8 cellular contexts compared by ENCODE assay signal in the genomic region with DNA sequence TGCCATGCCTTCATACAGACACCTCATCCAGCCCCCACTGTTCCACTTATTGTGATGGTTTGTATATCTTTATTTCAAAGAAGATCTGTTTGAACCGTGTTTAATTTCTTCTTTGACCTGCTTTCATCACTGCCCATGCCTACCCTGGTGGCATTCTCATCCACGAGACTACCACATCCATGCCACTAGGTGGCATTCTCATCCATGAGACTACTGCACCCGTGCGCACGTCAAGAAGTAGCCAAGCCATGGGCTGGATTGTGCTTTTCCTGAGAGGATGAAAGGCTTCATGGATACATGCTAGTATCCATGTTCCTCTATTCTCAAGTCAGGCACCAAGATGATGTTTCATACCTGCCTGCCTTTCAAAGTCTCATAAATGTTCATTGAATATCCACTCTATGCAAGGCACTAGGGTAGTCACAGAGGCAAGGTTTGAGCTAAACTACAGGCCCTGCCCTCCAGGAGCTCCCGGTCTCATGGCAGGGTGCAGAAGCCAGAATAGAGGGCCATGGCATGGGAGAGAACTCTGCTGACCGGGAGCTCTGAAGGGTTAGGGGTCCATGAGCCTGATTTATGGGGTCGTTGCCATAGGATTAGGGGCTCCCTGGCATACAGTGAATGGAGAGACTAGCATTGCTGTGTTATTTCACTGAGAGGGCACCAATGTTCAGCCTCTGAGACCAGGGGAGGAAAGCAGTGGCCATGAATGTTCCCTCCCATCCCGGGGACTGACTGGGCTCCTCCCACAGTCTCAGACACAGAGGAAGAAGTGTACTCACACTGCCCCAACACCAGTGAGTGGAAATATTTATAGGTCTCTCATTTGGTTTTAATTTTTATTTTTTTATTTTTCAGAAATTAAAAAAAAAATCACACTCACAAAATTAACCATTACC. TPM values are rescaled to one million over a fixed set of nuclear protein-coding genes. Genes with fewer than 3 reads are reported as not detected.
DNase-seq lines count a peak whose midpoint lies in the region; ATAC-seq and TF ChIP-seq lines count a peak whose summit lies in the region.

No MANE protein-coding gene starts in this region.

- H3K4me3 ChIP-seq in ACC112 (ENCODE audit: low read depth, low read length), result no peak overlapping the region
- no peak overlapping the region for H3K4me3 ChIP-seq in heart left ventricle

- H3K4me1 ChIP-seq in ACC112 (ENCODE audit: control insufficient read depth, insufficient read depth, low read length, unreplicated experiment) (peaks cover 9% of the 10 kb centered on the region), heart left ventricle (peaks cover 0 to 6% (median 0%) of the 10 kb centered on the region in 12 donors)

- WGBS in heart left ventricle, 4 donors, result 28 to 43% (median 37%) methylated on average over 9 of the region's 9 CpGs

- H3K9me3 Mint-ChIP-seq in activated naive CD8-positive, alpha-beta T cell treated with anti-CD3 and anti-CD28 coated beads, Interleukin-2, amount 50 U/mL, for 24 hours, result no peaks in the 10 kb centered on the region

- H3K36me3 ChIP-seq in ACC112 (ENCODE audit: insufficient read depth, low read length), result no peaks in the 10 kb centered on the region; the same call in 1 of the 2 replicates
- peaks cover 0 to 36% (median 14%) of the 10 kb centered on the region in 9 donors for H3K36me3 ChIP-seq in heart left ventricle

- peak; percentile 56 for DNase-seq in GM03348 (ENCODE audit: low spot score)
- DNase-seq in NCI-H2227 (lab: John Stamatoyannopoulos, UW; ENCODE audit: unreplicated experiment), result peak; percentile 81
- DNase-seq in activated naive CD8-positive, alpha-beta T cell treated with anti-CD3 and anti-CD28 coated beads, Interleukin-2, amount 50 U/mL, for 24 hours, result no peak
- peak in 4 of 5 donors; percentile 31 to 54 (median 42) for DNase-seq in heart left ventricle
- DNase-seq in retina, result peak; percentile 44

- H3K27me3 Mint-ChIP-seq in activated naive CD8-positive, alpha-beta T cell treated with anti-CD3 and anti-CD28 coated beads, Interleukin-2, amount 50 U/mL, for 24 hours, result no peaks in the 10 kb centered on the region

- ATAC-seq in HG02798 (IDR thresholded peaks at IDR 0.05; ENCODE audit: poor library complexity, unreplicated experiment) (peak; percentile 57), heart left ventricle (peak in 3 of 4 donors; percentile 86 to 91 (median 89)), HG02970 (IDR thresholded peaks at IDR 0.05; ENCODE audit: low FRiP score, unreplicated experiment) (no peak)
- ATAC-seq in activated naive CD8-positive, alpha-beta T cell treated with anti-CD3 and anti-CD28 coated beads, Interleukin-2, amount 50 U/mL, for 24 hours, result peak; percentile 52

- H3K4me1 Mint-ChIP-seq in activated naive CD8-positive, alpha-beta T cell treated with anti-CD3 and anti-CD28 coated beads, Interleukin-2, amount 50 U/mL, for 24 hours, result peaks cover 4% of the 10 kb centered on the region

- peaks cover 7% of the 10 kb centered on the region for H3K36me3 Mint-ChIP-seq in activated naive CD8-positive, alpha-beta T cell treated with anti-CD3 and anti-CD28 coated beads, Interleukin-2, amount 50 U/mL, for 24 hours (ENCODE audit: low read depth)

- H3K27me3 ChIP-seq in ACC112 (ENCODE audit: insufficient read depth, low read length) (no peaks in the 10 kb centered on the region), heart left ventricle (no peaks in the 10 kb centered on the region)

- peak overlapping the region; percentile 26; the same call in 1 of the 2 replicates for H3K27ac ChIP-seq in ACC112 (ENCODE audit: low read depth, low read length)
- peak overlapping the region in 1 of 12 donors; percentile 48 for H3K27ac ChIP-seq in heart left ventricle

- no peaks in the 10 kb centered on the region for H3K79me2 ChIP-seq in ACC112 (ENCODE audit: control insufficient read depth, insufficient read depth, low read length, unreplicated experiment)

- no peak overlapping the region for H3K4me3 Mint-ChIP-seq in activated naive CD8-positive, alpha-beta T cell treated with anti-CD3 and anti-CD28 coated beads, Interleukin-2, amount 50 U/mL, for 24 hours

- H3K27ac Mint-ChIP-seq in activated naive CD8-positive, alpha-beta T cell treated with anti-CD3 and anti-CD28 coated beads, Interleukin-2, amount 50 U/mL, for 24 hours, result no peak overlapping the region

- intact Hi-C loops in heart left ventricle (cut with DNase I), result loop anchor here in 6 of 10 donors (1.0 to 10.0 kb wide), 12 partner anchors 239 to 752 kb away; partner anchors contain the start of gene MAMLD1 (in 5 of the 6)

- TF ChIP-seq CTCF in heart left ventricle (IDR thresholded peaks at IDR 0.05), result peak; percentile 41 to 71 (median 60)

- H3K9me3 ChIP-seq in heart left ventricle, result no peaks in the 10 kb centered on the region

- no peak for TF ChIP-seq POLR2A in heart left ventricle (IDR thresholded peaks at IDR 0.05)

- H2AFZ ChIP-seq in ACC112 (ENCODE audit: low read length, unreplicated experiment), result peak overlapping the region; percentile 18

RNA-seq across cellular contexts. Expression of gene EOLA2, which starts 24.8 kb away (rescaled TPM):
- 10 to 100 TPM; 16.9 to 30.4 (median 22.3) TPM for total RNA-seq in heart left ventricle
- 10 to 100 TPM; 14.7 to 44.3 TPM for polyA plus RNA-seq in heart left ventricle

RNA-seq across cellular contexts. Expression of gene HSFX4, which starts 33.7 kb away (rescaled TPM):
- total RNA-seq in heart left ventricle, result under 1 TPM in 2 of 9 donors, not detected in 7; 0.37 to 0.40 TPM
- under 1 TPM in 1 of 2 donors, not detected in 1; 0.07 TPM for polyA plus RNA-seq in heart left ventricle
